8 cellular contexts compared by ENCODE assay signal in the genomic region with DNA sequence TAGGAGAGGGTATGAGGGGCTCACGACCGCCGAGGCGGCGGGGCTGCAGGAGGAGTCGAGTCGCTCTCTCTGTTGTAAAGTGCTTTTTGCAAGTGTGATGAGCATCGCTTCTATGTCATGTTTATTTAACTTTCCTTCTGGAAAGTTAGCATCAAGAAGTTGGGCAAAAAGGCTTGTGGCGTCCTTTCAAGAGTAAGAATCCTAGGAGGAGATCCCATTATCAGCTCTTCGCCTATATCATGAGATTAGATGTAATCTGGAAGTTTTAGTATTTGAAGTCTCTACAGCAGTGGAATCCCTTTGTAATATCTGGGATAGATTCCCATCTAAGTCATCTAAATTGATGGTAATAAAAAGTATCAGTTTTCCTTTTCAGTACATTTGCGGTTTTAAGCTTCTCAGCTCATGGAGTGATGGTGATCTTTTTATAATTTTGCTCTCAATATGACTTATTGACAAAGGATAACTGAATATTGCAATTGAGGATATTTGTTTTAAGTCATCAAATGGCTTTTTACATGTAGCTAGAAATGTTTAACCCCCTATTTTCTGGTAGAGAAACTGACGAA. TPM values are rescaled to one million over a fixed set of nuclear protein-coding genes. Genes with fewer than 3 reads are reported as not detected.
DNase-seq lines count a peak whose midpoint lies in the region; ATAC-seq and TF ChIP-seq lines count a peak whose summit lies in the region.

No MANE protein-coding gene starts in this region.

- H3K27me3 ChIP-seq in DND-41 (ENCODE audit: insufficient read depth, low read length, poor library complexity) = no peaks in the 10 kb centered on the region

- peak overlapping the region; percentile 74 for H3K27ac Mint-ChIP-seq in osteocyte (ENCODE audit: unreplicated experiment)

- H3K4me2 ChIP-seq in DND-41 (ENCODE audit: insufficient read depth, low read length) (peak overlapping the region; percentile 79), OCI-LY7 (ENCODE audit: low read length) (peak overlapping the region; percentile 97)

- CTCF ChIA-PET in OCI-LY7 (lab: Charles Lee; ENCODE audit: unreplicated experiment) = no interaction called here

- H3K9ac ChIP-seq in DND-41 (ENCODE audit: low read depth, low read length) = peak overlapping the region; percentile 94

- peaks cover 33% of the 10 kb centered on the region for H3K4me1 Mint-ChIP-seq in osteocyte (ENCODE audit: unreplicated experiment)

- BruUV-seq in OCI-LY7 (replicated peaks; lab: Mats Ljungman, UMichigan) = no TSS peak

- POLR2A ChIA-PET in OCI-LY7 (lab: Charles Lee) = interaction anchor here (0.6 to 1.7 kb wide), 10 partner anchors 9 to 197 kb away, joined by 3 to 8 read pairs (median 3); no protein-coding TSS in a partner anchor

- peak overlapping the region; percentile 82 for H3K4me3 Mint-ChIP-seq in osteocyte (ENCODE audit: unreplicated experiment)

- peak overlapping the region; percentile 70 for H2AFZ ChIP-seq in DND-41 (ENCODE audit: low read depth, low read length)
- peak overlapping the region; percentile 29; the same call in 1 of the 2 replicates for H2AFZ ChIP-seq in OCI-LY7 (ENCODE audit: low read length)

- peaks cover 2% of the 10 kb centered on the region for H3K36me3 Mint-ChIP-seq in osteocyte (ENCODE audit: unreplicated experiment)

- H3K9me3 ChIP-seq in DND-41 (ENCODE audit: insufficient read depth, low read length, severe bottlenecking) (no peaks in the 10 kb centered on the region), OCI-LY7 (ENCODE audit: low read length) (no peaks in the 10 kb centered on the region)

- H3K36me3 ChIP-seq in DND-41 (ENCODE audit: insufficient read depth, low read length) (no peaks in the 10 kb centered on the region; the same call in 1 of the 2 replicates), OCI-LY7 (ENCODE audit: insufficient read depth, low read length) (peaks cover 15% of the 10 kb centered on the region)

- no peaks in the 10 kb centered on the region for H3K9me2 ChIP-seq in OCI-LY7 (ENCODE audit: insufficient read depth, low read length)

- no peaks in the 10 kb centered on the region for H3K9me3 Mint-ChIP-seq in osteocyte (ENCODE audit: unreplicated experiment)

- DNase-seq in DND-41 (no peak), OCI-LY7 (ENCODE audit: low spot score) (no peak), epithelial cell of esophagus (ENCODE audit: low read depth) (no peak), osteocyte (ENCODE audit: extremely low spot score, unreplicated experiment) (no peak), D341Med (ENCODE audit: low spot score) (no peak)

- H4K20me1 ChIP-seq in DND-41 (ENCODE audit: insufficient read depth, low read length) (peaks cover 34% of the 10 kb centered on the region; the same call in 1 of the 2 replicates), OCI-LY7 (ENCODE audit: insufficient read depth, low read length) (peaks cover 20% of the 10 kb centered on the region)

- H3K4me1 ChIP-seq in DND-41 (ENCODE audit: insufficient read depth, low read length) (peaks cover 72% of the 10 kb centered on the region), OCI-LY7 (ENCODE audit: insufficient read depth, low read length, poor library complexity, severe bottlenecking) (peaks cover 41% of the 10 kb centered on the region)

- H3K27me3 Mint-ChIP-seq in osteocyte (ENCODE audit: unreplicated experiment) = no peaks in the 10 kb centered on the region

- H3K4me3 ChIP-seq in DND-41 (ENCODE audit: low read depth in 1 of 2, low read length in 2 of 2) = peak overlapping the region; percentile 31 to 86
- peak overlapping the region; percentile 79 for H3K4me3 ChIP-seq in OCI-LY7 (ENCODE audit: low read depth, low read length, poor library complexity, severe bottlenecking)
- H3K4me3 ChIP-seq in epithelial cell of esophagus (ENCODE audit: low read length) = peak overlapping the region; percentile 58

- H3K79me2 ChIP-seq in DND-41 (ENCODE audit: insufficient read depth, low read length) (peaks cover 77% of the 10 kb centered on the region), OCI-LY7 (ENCODE audit: insufficient read depth, low read depth, low read length) (peaks cover 58% of the 10 kb centered on the region)

- peak overlapping the region; percentile 93 for H3K27ac ChIP-seq in DND-41 (ENCODE audit: low read length)
- peak overlapping the region; percentile 84 for H3K27ac ChIP-seq in OCI-LY7 (ENCODE audit: low read depth, low read length, poor library complexity, severe bottlenecking)

- no peak for ATAC-seq in DND-41 (ENCODE audit: insufficient read depth, low read depth)
- ATAC-seq in GM21367 (IDR thresholded peaks at IDR 0.05; ENCODE audit: unreplicated experiment) = no peak
- no peak for ATAC-seq in HG03457 (IDR thresholded peaks at IDR 0.05; ENCODE audit: unreplicated experiment)
- no peak for ATAC-seq in GM18517 (IDR thresholded peaks at IDR 0.05; ENCODE audit: unreplicated experiment)

- intact Hi-C loops in OCI-LY7 (cut with micrococcal nuclease; ENCODE audit: unreplicated experiment) = no loop called here

- TF ChIP-seq CTCF in DND-41 (IDR thresholded peaks at IDR 0.05; ENCODE audit: borderline replicate concordance, extremely low read depth, low read length, poor library complexity, severe bottlenecking) (no peak), OCI-LY7 (conservative IDR thresholded peaks at IDR 0.05; ENCODE audit: low read length) (no peak), epithelial cell of esophagus (IDR thresholded peaks at IDR 0.05; ENCODE audit: insufficient read depth, low read depth, low read length, missing control alignments) (no peak), osteocyte (IDR thresholded peaks at IDR 0.05) (no peak)

RNA-seq across cellular contexts. Expression of a gene that starts 1.7 kb away (rescaled TPM):
- 20.3 and 24.8 TPM in 2 replicates for total RNA-seq in OCI-LY7 (2014; rRNA removed; shearing (Covaris generic))
- total RNA-seq in OCI-LY7 (2022) = 33.4 and 34.4 TPM in 2 replicates
- 35.0 and 38.5 TPM in 2 replicates for total RNA-seq in osteocyte
